8 cellular contexts compared by ENCODE assay signal in the genomic region with DNA sequence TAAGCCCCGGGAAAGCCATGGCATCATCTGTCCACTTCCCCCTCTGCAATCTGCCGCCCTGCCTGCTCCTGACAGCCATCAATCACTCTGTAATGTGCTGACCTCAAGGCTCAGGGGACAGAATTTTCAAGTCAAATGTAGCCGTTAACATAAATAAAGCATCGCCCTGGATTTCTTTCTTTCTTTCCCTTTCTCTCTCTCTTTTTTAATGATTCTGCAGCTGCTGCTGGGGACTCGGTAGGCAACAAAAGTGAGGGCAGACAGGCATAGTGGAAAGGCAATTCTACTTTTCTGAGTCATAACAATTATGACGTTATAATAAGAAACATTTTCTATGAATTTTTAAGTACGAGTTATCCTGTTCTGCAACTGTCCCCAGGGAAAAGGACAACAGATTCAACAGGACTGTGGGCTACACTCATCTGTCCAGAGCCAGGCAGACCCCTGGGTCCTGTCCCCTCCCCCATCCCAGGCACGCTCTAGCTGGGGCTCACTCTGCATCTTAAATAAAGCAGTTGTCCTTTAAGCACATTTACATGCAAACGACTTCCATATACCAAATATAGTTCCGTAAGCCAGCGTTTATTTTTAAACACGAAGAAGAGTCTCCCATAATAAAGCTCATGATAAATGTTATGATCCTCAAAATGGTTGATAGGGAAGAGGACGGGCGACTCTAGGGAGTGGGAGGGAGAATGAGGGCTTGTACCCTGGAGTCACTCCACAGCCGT.
DNase-seq lines count a peak whose midpoint lies in the region; ATAC-seq, FAIRE-seq and TF ChIP-seq lines count a peak whose summit lies in the region.

No MANE protein-coding gene starts in this region.

- no peaks in the 10 kb centered on the region for H3K27me3 Mint-ChIP-seq in CD14-positive monocyte (ENCODE audit: low read depth in 3 of 3)

- H3K4me3 ChIP-seq in cardiac muscle cell (no peak overlapping the region), lower lobe of right lung (no peak overlapping the region), upper lobe of right lung (no peak overlapping the region), pancreas (no peak overlapping the region)

- H3K9me3 Mint-ChIP-seq in CD14-positive monocyte = no peaks in the 10 kb centered on the region

- no peaks in the 10 kb centered on the region for H3K27me3 ChIP-seq in cardiac muscle cell
- no peaks in the 10 kb centered on the region for H3K27me3 ChIP-seq in lower lobe of right lung (ENCODE audit: low read depth)
- H3K27me3 ChIP-seq in upper lobe of right lung = no peaks in the 10 kb centered on the region
- no peaks in the 10 kb centered on the region for H3K27me3 ChIP-seq in pancreas

- H3K36me3 ChIP-seq in cardiac muscle cell (no peaks in the 10 kb centered on the region), lower lobe of right lung (no peaks in the 10 kb centered on the region), upper lobe of right lung (no peaks in the 10 kb centered on the region), pancreas (no peaks in the 10 kb centered on the region)

- H3K4me1 ChIP-seq in cardiac muscle cell (ENCODE audit: low read depth) (peaks cover 94% of the 10 kb centered on the region), lower lobe of right lung (peaks cover 99% of the 10 kb centered on the region), upper lobe of right lung (peaks cover 75% of the 10 kb centered on the region), pancreas (peaks cover 12 to 27% (median 26%) of the 10 kb centered on the region in 3 donors)

- no peak overlapping the region for H3K27ac Mint-ChIP-seq in CD14-positive monocyte

- intact Hi-C loops in left ventricle myocardium superior (cut with micrococcal nuclease) = no loop called here
- intact Hi-C loops in lower lobe of right lung (cut with DNase I) = no loop called here
- intact Hi-C loops in upper lobe of right lung (cut with DNase I) = no loop called here
- intact Hi-C loops in CD14-positive monocyte (cut with micrococcal nuclease) = no loop called here
- intact Hi-C loops in pancreas (cut with DNase I) = no loop called here

- H3K4me3 Mint-ChIP-seq in CD14-positive monocyte = no peak overlapping the region

- H3K27ac ChIP-seq in cardiac muscle cell (peak overlapping the region; percentile 44), lower lobe of right lung (peak overlapping the region; percentile 22), upper lobe of right lung (peak overlapping the region; percentile 75), pancreas (no peak overlapping the region)

- no peak for FAIRE-seq in pancreas (lab: Jason Lieb, UNC)

- H3K9me3 ChIP-seq in cardiac muscle cell (ENCODE audit: low read depth) (no peaks in the 10 kb centered on the region), lower lobe of right lung (no peaks in the 10 kb centered on the region), upper lobe of right lung (no peaks in the 10 kb centered on the region), pancreas (no peaks in the 10 kb centered on the region)

- WGBS in pancreas, 2 donors = 73 to 82% methylated on average over 15 of the region's 15 CpGs

- ATAC-seq in left ventricle myocardium superior (no peak), lower lobe of right lung (no peak), upper lobe of right lung (no peak), pancreas (no peak)

- peaks cover 15% of the 10 kb centered on the region for H3K4me1 Mint-ChIP-seq in CD14-positive monocyte

- TF ChIP-seq CTCF in cardiac muscle cell (IDR thresholded peaks at IDR 0.05; ENCODE audit: low read depth, low read length) (no peak), lower lobe of right lung (IDR thresholded peaks at IDR 0.05) (no peak), upper lobe of right lung (IDR thresholded peaks at IDR 0.05) (no peak), CD14-positive monocyte (IDR thresholded peaks at IDR 0.05) (no peak), pancreas (IDR thresholded peaks at IDR 0.05) (no peak)

- no peak for DNase-seq in cardiac muscle cell (ENCODE audit: low read depth in 1 of 2, low spot score in 1 of 2)
- DNase-seq in left ventricle myocardium superior = no peak
- peak; percentile 56 for DNase-seq in amniotic epithelial cell (ENCODE audit: low read depth)
- no peak for DNase-seq in lower lobe of right lung
- no peak for DNase-seq in upper lobe of right lung
- no peak for DNase-seq in CD14-positive monocyte (ENCODE audit: low spot score)
- DNase-seq in NCI-H748 treated with DMSO at 0.1 percent for 48 hours (lab: John Stamatoyannopoulos, UW) = no peak
- no peak for DNase-seq in pancreas

- no peaks in the 10 kb centered on the region for H3K36me3 Mint-ChIP-seq in CD14-positive monocyte

Comparison
In these comparisons a context has a peak if more than half of its experiments do, and no peak if none do; other contexts are left out.
1. H3K27ac ChIP-seq: peak in cardiac muscle cell (single experiment), lower lobe of right lung (single experiment) and upper lobe of right lung (single experiment); none in pancreas (0 of 4).